ENCODE assay signal across 1 cellular context in the genomic region with DNA sequence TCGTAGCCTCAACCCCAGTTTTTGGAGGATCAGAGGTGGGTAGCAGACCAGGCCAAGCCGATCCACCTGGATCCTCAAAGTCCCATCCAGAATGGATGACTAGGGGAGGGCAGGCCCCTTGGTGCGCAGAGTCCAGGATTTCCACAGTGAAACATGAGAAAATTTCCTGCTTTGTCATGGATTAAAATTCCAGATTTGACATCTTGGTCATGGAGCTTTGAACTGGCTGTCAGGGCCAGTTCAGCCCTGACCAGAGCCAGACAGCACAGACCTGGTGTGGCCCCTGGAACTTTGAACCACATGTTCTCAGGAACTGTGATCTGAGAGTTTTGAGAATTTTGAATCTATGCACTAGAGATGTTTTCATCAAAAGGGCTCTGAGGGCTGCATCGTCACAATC.
TF ChIP-seq lines count a peak whose summit lies in the region.

No MANE protein-coding gene starts in this region.

TF ChIP-seq in H1, 55 proteins besides CTCF, POLR2A, EP300 and RAD21 (continued from another document):
- TF ChIP-seq, protein P1, sequence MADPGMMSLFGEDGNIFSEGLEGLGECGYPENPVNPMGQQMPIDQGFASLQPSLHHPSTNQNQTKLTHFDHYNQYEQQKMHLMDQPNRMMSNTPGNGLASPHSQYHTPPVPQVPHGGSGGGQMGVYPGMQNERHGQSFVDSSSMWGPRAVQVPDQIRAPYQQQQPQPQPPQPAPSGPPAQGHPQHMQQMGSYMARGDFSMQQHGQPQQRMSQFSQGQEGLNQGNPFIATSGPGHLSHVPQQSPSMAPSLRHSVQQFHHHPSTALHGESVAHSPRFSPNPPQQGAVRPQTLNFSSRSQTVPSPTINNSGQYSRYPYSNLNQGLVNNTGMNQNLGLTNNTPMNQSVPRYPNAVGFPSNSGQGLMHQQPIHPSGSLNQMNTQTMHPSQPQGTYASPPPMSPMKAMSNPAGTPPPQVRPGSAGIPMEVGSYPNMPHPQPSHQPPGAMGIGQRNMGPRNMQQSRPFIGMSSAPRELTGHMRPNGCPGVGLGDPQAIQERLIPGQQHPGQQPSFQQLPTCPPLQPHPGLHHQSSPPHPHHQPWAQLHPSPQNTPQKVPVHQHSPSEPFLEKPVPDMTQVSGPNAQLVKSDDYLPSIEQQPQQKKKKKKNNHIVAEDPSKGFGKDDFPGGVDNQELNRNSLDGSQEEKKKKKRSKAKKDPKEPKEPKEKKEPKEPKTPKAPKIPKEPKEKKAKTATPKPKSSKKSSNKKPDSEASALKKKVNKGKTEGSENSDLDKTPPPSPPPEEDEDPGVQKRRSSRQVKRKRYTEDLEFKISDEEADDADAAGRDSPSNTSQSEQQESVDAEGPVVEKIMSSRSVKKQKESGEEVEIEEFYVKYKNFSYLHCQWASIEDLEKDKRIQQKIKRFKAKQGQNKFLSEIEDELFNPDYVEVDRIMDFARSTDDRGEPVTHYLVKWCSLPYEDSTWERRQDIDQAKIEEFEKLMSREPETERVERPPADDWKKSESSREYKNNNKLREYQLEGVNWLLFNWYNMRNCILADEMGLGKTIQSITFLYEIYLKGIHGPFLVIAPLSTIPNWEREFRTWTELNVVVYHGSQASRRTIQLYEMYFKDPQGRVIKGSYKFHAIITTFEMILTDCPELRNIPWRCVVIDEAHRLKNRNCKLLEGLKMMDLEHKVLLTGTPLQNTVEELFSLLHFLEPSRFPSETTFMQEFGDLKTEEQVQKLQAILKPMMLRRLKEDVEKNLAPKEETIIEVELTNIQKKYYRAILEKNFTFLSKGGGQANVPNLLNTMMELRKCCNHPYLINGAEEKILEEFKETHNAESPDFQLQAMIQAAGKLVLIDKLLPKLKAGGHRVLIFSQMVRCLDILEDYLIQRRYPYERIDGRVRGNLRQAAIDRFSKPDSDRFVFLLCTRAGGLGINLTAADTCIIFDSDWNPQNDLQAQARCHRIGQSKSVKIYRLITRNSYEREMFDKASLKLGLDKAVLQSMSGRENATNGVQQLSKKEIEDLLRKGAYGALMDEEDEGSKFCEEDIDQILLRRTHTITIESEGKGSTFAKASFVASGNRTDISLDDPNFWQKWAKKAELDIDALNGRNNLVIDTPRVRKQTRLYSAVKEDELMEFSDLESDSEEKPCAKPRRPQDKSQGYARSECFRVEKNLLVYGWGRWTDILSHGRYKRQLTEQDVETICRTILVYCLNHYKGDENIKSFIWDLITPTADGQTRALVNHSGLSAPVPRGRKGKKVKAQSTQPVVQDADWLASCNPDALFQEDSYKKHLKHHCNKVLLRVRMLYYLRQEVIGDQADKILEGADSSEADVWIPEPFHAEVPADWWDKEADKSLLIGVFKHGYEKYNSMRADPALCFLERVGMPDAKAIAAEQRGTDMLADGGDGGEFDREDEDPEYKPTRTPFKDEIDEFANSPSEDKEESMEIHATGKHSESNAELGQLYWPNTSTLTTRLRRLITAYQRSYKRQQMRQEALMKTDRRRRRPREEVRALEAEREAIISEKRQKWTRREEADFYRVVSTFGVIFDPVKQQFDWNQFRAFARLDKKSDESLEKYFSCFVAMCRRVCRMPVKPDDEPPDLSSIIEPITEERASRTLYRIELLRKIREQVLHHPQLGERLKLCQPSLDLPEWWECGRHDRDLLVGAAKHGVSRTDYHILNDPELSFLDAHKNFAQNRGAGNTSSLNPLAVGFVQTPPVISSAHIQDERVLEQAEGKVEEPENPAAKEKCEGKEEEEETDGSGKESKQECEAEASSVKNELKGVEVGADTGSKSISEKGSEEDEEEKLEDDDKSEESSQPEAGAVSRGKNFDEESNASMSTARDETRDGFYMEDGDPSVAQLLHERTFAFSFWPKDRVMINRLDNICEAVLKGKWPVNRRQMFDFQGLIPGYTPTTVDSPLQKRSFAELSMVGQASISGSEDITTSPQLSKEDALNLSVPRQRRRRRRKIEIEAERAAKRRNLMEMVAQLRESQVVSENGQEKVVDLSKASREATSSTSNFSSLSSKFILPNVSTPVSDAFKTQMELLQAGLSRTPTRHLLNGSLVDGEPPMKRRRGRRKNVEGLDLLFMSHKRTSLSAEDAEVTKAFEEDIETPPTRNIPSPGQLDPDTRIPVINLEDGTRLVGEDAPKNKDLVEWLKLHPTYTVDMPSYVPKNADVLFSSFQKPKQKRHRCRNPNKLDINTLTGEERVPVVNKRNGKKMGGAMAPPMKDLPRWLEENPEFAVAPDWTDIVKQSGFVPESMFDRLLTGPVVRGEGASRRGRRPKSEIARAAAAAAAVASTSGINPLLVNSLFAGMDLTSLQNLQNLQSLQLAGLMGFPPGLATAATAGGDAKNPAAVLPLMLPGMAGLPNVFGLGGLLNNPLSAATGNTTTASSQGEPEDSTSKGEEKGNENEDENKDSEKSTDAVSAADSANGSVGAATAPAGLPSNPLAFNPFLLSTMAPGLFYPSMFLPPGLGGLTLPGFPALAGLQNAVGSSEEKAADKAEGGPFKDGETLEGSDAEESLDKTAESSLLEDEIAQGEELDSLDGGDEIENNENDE (IDR thresholded peaks at IDR 0.05; ENCODE audit: insufficient replicate concordance, low read length) = no peak
- TF ChIP-seq NRF1 (IDR thresholded peaks at IDR 0.05; ENCODE audit: low read depth, low read length) (no peak), TAF7 (optimal IDR thresholded peaks at IDR 0.05; ENCODE audit: borderline replicate concordance, low read depth, low read length) (no peak), SP1 (IDR thresholded peaks at IDR 0.05; ENCODE audit: low read depth, low read length) (no peak)
